In genomic region chr12:108191086-108191485, GRCh38 we compare ENCODE assay signal across 14 cellular contexts.
A peak's percentile ranks its signal among the peaks of the same experiment; 100 is the strongest.
DNase-seq lines count a peak whose midpoint lies in the region; ATAC-seq, FAIRE-seq and TF ChIP-seq lines count a peak whose summit lies in the region.
"Had no signal": no experiment of that assay in that cellular context is flagged by ENCODE, and none has a peak within 500 bp of the region (broad histone marks: within the 10 kb centered on the region; RNA-seq: fewer than 3 reads in every experiment).

No MANE protein-coding gene starts in this region.

- no peaks in the 10 kb centered on the region for H3K36me3 ChIP-seq in GM12878 (ENCODE audit: control insufficient read depth in 2 of 2, insufficient read depth in 2 of 2, low read length in 1 of 2)
- no peaks in the 10 kb centered on the region for H3K36me3 ChIP-seq in sigmoid colon
- no peaks in the 10 kb centered on the region for H3K36me3 ChIP-seq in tibial artery

- H3K79me2 ChIP-seq in GM12878 (ENCODE audit: control insufficient read depth, insufficient read depth, low read length) = no peaks in the 10 kb centered on the region

- no peaks in the 10 kb centered on the region for H3K4me1 Mint-ChIP-seq in stimulated activated naive CD8-positive, alpha-beta T cell treated with anti-CD3 and anti-CD28 coated beads, Interleukin-15, amount 100 ng/mL, for 72 hours
- H3K4me1 Mint-ChIP-seq in progenitor cell of endocrine pancreas (ENCODE audit: low read depth) = peaks cover 9% of the 10 kb centered on the region
- H3K4me1 Mint-ChIP-seq: CD8-positive, alpha-beta memory T cell had no signal

- ATAC-seq in GM12878 = 0 out of 3 replicates have a peak, but pooled peaks have one; percentile 36
- ATAC-seq in stimulated activated naive CD8-positive, alpha-beta T cell treated with anti-CD3 and anti-CD28 coated beads, Interleukin-15, amount 100 ng/mL, for 72 hours = no peak
- ATAC-seq: A549 had no signal

- no peak overlapping the region for H3K4me3 Mint-ChIP-seq in stimulated activated naive CD8-positive, alpha-beta T cell treated with anti-CD3 and anti-CD28 coated beads, Interleukin-15, amount 100 ng/mL, for 72 hours
- no peak overlapping the region for H3K4me3 Mint-ChIP-seq in progenitor cell of endocrine pancreas (ENCODE audit: low read depth)
- H3K4me3 Mint-ChIP-seq: CD8-positive, alpha-beta memory T cell; HFFc6; IgD-negative memory B cell had no signal

- no peaks in the 10 kb centered on the region for H3K36me3 Mint-ChIP-seq in progenitor cell of endocrine pancreas (ENCODE audit: insufficient read depth)
- H3K36me3 Mint-ChIP-seq: CD8-positive, alpha-beta memory T cell; IgD-negative memory B cell had no signal

- H3K4me1 ChIP-seq in GM12878 (ENCODE audit: control insufficient read depth, insufficient read depth, low read length) = no peaks in the 10 kb centered on the region
- H3K4me1 ChIP-seq in sigmoid colon = peaks cover 0 to 23% (median 19%) of the 10 kb centered on the region in 4 donors
- H3K4me1 ChIP-seq in tibial artery = peaks cover 0 to 12% (median 7%) of the 10 kb centered on the region in 4 donors
- H3K4me1 ChIP-seq: A549, Caco-2 had no signal

- peaks cover 27% of the 10 kb centered on the region for H3K27me3 Mint-ChIP-seq in stimulated activated naive CD8-positive, alpha-beta T cell treated with anti-CD3 and anti-CD28 coated beads, Interleukin-15, amount 100 ng/mL, for 72 hours
- peaks cover 33% of the 10 kb centered on the region for H3K27me3 Mint-ChIP-seq in progenitor cell of endocrine pancreas
- H3K27me3 Mint-ChIP-seq: IgD-negative memory B cell had no signal

- no peak overlapping the region for H3K4me3 ChIP-seq in GM12878
- H3K4me3 ChIP-seq in sigmoid colon = no peak overlapping the region
- H3K4me3 ChIP-seq in tibial artery = no peak overlapping the region
- H3K4me3 ChIP-seq: A549 had no signal

- TF ChIP-seq CTCF in GM12878 (IDR thresholded peaks at IDR 0.05 in 2 of 3, conservative IDR thresholded peaks at IDR 0.05 in 1 of 3; ENCODE audit: control insufficient read depth in 2 of 3, extremely low read depth in 1 of 3, insufficient read depth in 1 of 3, low read depth in 3 of 3, low read length in 3 of 3) (no peak), sigmoid colon (IDR thresholded peaks at IDR 0.05) (no peak), progenitor cell of endocrine pancreas (IDR thresholded peaks at IDR 0.05; ENCODE audit: unreplicated experiment) (no peak), tibial artery (IDR thresholded peaks at IDR 0.05) (no peak)

- H3K27ac Mint-ChIP-seq in stimulated activated naive CD8-positive, alpha-beta T cell treated with anti-CD3 and anti-CD28 coated beads, Interleukin-15, amount 100 ng/mL, for 72 hours = no peak overlapping the region
- no peak overlapping the region for H3K27ac Mint-ChIP-seq in progenitor cell of endocrine pancreas
- H3K27ac Mint-ChIP-seq: CD8-positive, alpha-beta memory T cell; HFFc6; IgD-negative memory B cell had no signal

- no peaks in the 10 kb centered on the region for H4K20me1 ChIP-seq in GM12878 (ENCODE audit: control insufficient read depth, insufficient read depth)

- SMC1A ChIA-PET in GM12878 (lab: Charles Lee; ENCODE audit: uncharacterized antibody, unreplicated experiment) = no interaction called here

- no peak for TF ChIP-seq RAD21 in GM12878 (IDR thresholded peaks at IDR 0.05; ENCODE audit: insufficient read depth, low read depth, low read length)

- no peak overlapping the region for H3K27ac ChIP-seq in GM12878 (ENCODE audit: control insufficient read depth, insufficient read depth)
- peak overlapping the region in 3 of 4 donors; percentile 12 to 78 (median 68) for H3K27ac ChIP-seq in sigmoid colon
- no peak overlapping the region for H3K27ac ChIP-seq in tibial artery
- H3K27ac ChIP-seq: A549 had no signal

- in situ Hi-C loops in GM12878 (cut with MboI) = no loop called here

- H2AFZ ChIP-seq in GM12878 (ENCODE audit: control insufficient read depth, low read depth, low read length) = no peak overlapping the region

- FAIRE-seq in GM18507 (lab: Jason Lieb, UNC) (peak; percentile 35), GM12878 (lab: Jason Lieb, UNC) (no peak)
- FAIRE-seq: A549 had no signal

- POLR2A ChIA-PET in GM12878 (lab: Charles Lee) = no interaction called here

- RAD21 ChIA-PET in GM12878 (lab: Charles Lee; ENCODE audit: unreplicated experiment) = no interaction called here

- no peak for DNase-seq in GM18507 (ENCODE audit: extremely low spot score, insufficient read length, low read depth)
- no peak for DNase-seq in GM12878 (ENCODE audit: low read depth, low spot score)
- no peak for DNase-seq in sigmoid colon
- no peak for DNase-seq in stimulated activated naive CD8-positive, alpha-beta T cell treated with anti-CD3 and anti-CD28 coated beads, Interleukin-15, amount 100 ng/mL, for 72 hours
- no peak for DNase-seq in progenitor cell of endocrine pancreas (ENCODE audit: low spot score, unreplicated experiment)
- DNase-seq in tibial artery = no peak
- DNase-seq: Caco-2; CD8-positive, alpha-beta memory T cell; DND-41; GDM1; HCEC 1CT; HFFc6 had no signal

- no TSS peak for BruUV-seq in GM12878 (replicated peaks; lab: Mats Ljungman, UMichigan)

- no peak overlapping the region for H3K9ac ChIP-seq in GM12878 (ENCODE audit: control insufficient read depth, insufficient read depth, low read length)

- CTCF ChIA-PET in GM12878 (lab: Yijun Ruan, JAX) = no interaction called here

- H3K27me3 ChIP-seq in GM12878 (replicated peaks in 1 of 2; ENCODE audit: control insufficient read depth in 2 of 2, insufficient read depth in 2 of 2, low read length in 1 of 2) (peaks cover 0 to 2% of the 10 kb centered on the region in 2 experiments; a peak in 2 of 4 replicates), sigmoid colon (no peaks in the 10 kb centered on the region), tibial artery (no peaks in the 10 kb centered on the region)

- TF ChIP-seq EP300 in GM12878 (IDR thresholded peaks at IDR 0.05; ENCODE audit: borderline replicate concordance in 1 of 2, control insufficient read depth in 1 of 2, low read depth in 2 of 2, low read length in 2 of 2) (no peak), sigmoid colon (IDR thresholded peaks at IDR 0.05) (no peak)

- WGBS in GM12878 (ENCODE audit: insufficient coverage, insufficient replicate concordance, low lambda C conversion rate, missing lambda C conversion rate) = 4% methylated on average over 2 of the region's 2 CpGs
- 77 to 82% methylated on average over 2 of the region's 2 CpGs for WGBS in sigmoid colon, 2 donors

- no peak overlapping the region for H3K4me2 ChIP-seq in GM12878 (ENCODE audit: control insufficient read depth, insufficient read depth)
- H3K4me2 ChIP-seq: A549 had no signal

- H3K9me3 Mint-ChIP-seq in stimulated activated naive CD8-positive, alpha-beta T cell treated with anti-CD3 and anti-CD28 coated beads, Interleukin-15, amount 100 ng/mL, for 72 hours = no peaks in the 10 kb centered on the region
- no peaks in the 10 kb centered on the region for H3K9me3 Mint-ChIP-seq in progenitor cell of endocrine pancreas (ENCODE audit: low read depth)
- H3K9me3 Mint-ChIP-seq: CD8-positive, alpha-beta memory T cell; IgD-negative memory B cell had no signal

- intact Hi-C loops in GM12878 (cut with micrococcal nuclease; ENCODE audit: unreplicated experiment) = loop anchor here (5.0 to 10.0 kb wide), 3 partner anchors 89 to 516 kb away; no protein-coding TSS in a partner anchor
- intact Hi-C loops in sigmoid colon (cut with DNase I) = loop anchor here (2.0 to 10.0 kb wide), 3 partner anchors 62 to 426 kb away; partner anchors contain the start of genes PRDM4 and WSCD2
- intact Hi-C loops in tibial artery (cut with DNase I; ENCODE audit: low total_unique reads) = loop anchor here (5.0 kb wide), 1 partner anchor 94 kb away; no protein-coding TSS in a partner anchor

- TF ChIP-seq POLR2A in GM12878 (IDR thresholded peaks at IDR 0.05; ENCODE audit: low read depth, low read length) = no peak
- no peak for TF ChIP-seq POLR2A in sigmoid colon (IDR thresholded peaks at IDR 0.05)

- H3K9me3 ChIP-seq in GM12878 (replicated peaks; ENCODE audit: control insufficient read depth, insufficient read depth, low read length) (no peaks in the 10 kb centered on the region; the same call in 2 of the 3 replicates), sigmoid colon (no peaks in the 10 kb centered on the region), tibial artery (peaks cover 0 to 5% (median 0%) of the 10 kb centered on the region in 3 donors)
- H3K9me3 ChIP-seq: A549, Caco-2 had no signal

TF ChIP-seq in GM12878, 131 proteins besides CTCF, POLR2A, EP300 and RAD21:
- TF ChIP-seq SPI1 (IDR thresholded peaks at IDR 0.05; ENCODE audit: borderline replicate concordance, insufficient read depth, low read depth, low read length) (peak; percentile 70), LARP7 (IDR thresholded peaks at IDR 0.05) (no peak)

Comparison
In these comparisons a context has a peak if more than half of its experiments do, and no peak if none do; other contexts are left out.
1. H3K27ac ChIP-seq: peak in sigmoid colon (3 of 4); none in GM12878 (single experiment) and tibial artery (0 of 2).